In the genomic region with DNA sequence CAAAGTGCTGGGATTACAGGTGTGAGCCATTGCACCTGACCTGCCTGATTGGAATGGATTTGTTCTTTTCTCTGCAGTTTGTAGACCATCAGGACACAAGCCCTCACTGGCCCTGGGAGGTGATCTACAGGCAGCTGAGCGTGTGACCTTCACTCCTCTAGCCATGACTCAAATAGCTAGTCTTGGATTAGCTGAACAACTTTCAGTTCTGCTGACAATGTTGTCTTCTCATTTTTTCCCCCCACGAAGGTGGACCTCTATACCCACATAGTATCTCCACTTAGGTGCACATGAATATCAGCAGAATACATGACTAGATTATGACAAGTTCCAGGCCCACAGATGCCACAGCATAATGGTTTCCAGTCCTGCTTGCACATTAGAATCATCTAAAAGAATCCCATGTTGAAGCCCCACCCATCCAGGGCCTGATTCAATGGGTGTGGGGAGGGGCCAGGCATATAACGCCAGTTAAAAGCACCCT, we compare ENCODE assay signal across 10 cellular contexts.
DNase-seq lines count a peak whose midpoint lies in the region; ATAC-seq lines count a peak whose summit lies in the region.
"Had no signal": no experiment of that assay in that cellular context is flagged by ENCODE, and none has a peak within 500 bp of the region (broad histone marks: within the 10 kb centered on the region; RNA-seq: fewer than 3 reads in every experiment).

No MANE protein-coding gene starts in this region.

- ATAC-seq in GM18520 (IDR thresholded peaks at IDR 0.05; ENCODE audit: unreplicated experiment) (peak; percentile 81), HG02610 (IDR thresholded peaks at IDR 0.05; ENCODE audit: unreplicated experiment) (peak; percentile 66)

- DNase-seq in activated CD4-positive, CD25-positive, alpha-beta regulatory T cell treated with anti-CD3 and anti-CD28 coated beads, Interleukin-2, amount 50 U/mL, for 72 hours = peak; percentile 49
- DNase-seq in stimulated activated CD4-positive, alpha-beta T cell treated with anti-CD3 and anti-CD28 coated beads, Interleukin-2, amount 100 ng/mL, for 24 hours = peak; percentile 63 to 67
- DNase-seq in DMS153 (lab: John Stamatoyannopoulos, UW) = no peak
- no peak for DNase-seq in DMS153 treated with DMSO at 0.1 percent for 48 hours (lab: John Stamatoyannopoulos, UW; ENCODE audit: unreplicated experiment)
- no peak for DNase-seq in KG1 (lab: John Stamatoyannopoulos, UW)
- DNase-seq in NCI-H1092 treated with DMSO at 0.1 percent for 48 hours (lab: John Stamatoyannopoulos, UW) = no peak
- DNase-seq: aorta, NCI-H146 had no signal

Comparison
In these comparisons a context has a peak if more than half of its experiments do, and no peak if none do; other contexts are left out.
1. DNase-seq: peak in activated CD4-positive, CD25-positive, alpha-beta regulatory T cell treated with anti-CD3 and anti-CD28 coated beads, Interleukin-2, amount 50 U/mL, for 72 hours (single experiment) and stimulated activated CD4-positive, alpha-beta T cell treated with anti-CD3 and anti-CD28 coated beads, Interleukin-2, amount 100 ng/mL, for 24 hours (2 of 2); none in DMS153 (single experiment), DMS153 treated with DMSO at 0.1 percent for 48 hours (single experiment), KG1 (single experiment) and NCI-H1092 treated with DMSO at 0.1 percent for 48 hours (single experiment).